In the genomic region with DNA sequence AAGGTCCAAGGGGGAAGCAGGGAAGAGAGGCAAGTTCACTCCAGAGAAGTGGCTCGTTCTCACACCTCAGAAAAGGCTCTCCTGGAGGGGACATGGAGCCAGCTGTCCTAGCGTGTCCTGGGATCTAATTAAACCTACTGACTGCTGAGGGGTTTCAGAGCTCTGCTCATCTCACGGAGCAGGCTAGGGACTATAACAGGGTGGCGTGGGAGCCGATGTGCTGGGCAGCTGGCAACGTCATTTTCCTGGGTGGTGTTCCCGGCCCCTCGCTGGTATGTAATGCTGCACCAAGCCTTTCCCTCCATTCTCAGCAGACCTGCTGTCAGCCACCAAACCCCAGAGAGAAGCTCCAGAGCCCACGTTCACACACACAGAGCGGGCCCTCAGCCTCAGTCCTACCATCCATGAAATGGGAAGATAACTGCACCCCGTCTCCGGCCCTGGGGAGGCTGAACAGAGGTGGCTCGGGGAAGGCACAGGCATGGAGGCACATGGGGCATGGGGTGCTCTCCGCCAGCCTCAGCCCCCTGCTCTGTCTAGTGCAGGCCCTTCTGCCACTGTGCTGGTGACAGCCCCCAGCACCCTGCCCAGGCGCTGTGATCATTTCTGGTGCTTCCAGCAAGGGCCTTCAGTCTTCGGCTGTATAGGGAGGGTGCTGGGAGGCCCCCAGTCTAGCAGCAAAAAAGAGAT, we compare ENCODE assay signal across 16 cellular contexts. TPM values are rescaled to one million over a fixed set of nuclear protein-coding genes. Genes with fewer than 3 reads are reported as not detected.
DNase-seq lines count a peak whose midpoint lies in the region; ATAC-seq and TF ChIP-seq lines count a peak whose summit lies in the region.
"Had no signal": no experiment of that assay in that cellular context is flagged by ENCODE, and none has a peak within 500 bp of the region (broad histone marks: within the 10 kb centered on the region; RNA-seq: fewer than 3 reads in every experiment).

No MANE protein-coding gene starts in this region.

- H3K4me1 ChIP-seq in Peyer's patch, result peaks cover 0 to 3% (median 0%) of the 10 kb centered on the region in 4 donors
- H3K4me1 ChIP-seq: neural progenitor cell had no signal

- intact Hi-C loops in cardiac septum (cut with DNase I), result no loop called here

- peak overlapping the region in 3 of 4 donors; percentile 74 to 90 (median 78) for H3K27ac ChIP-seq in Peyer's patch
- H3K27ac ChIP-seq: neural progenitor cell had no signal

- peak; percentile 39 for DNase-seq in activated CD8-positive, alpha-beta memory T cell treated with anti-CD3 and anti-CD28 coated beads, Interleukin-2, amount 10 ng/mL, durations not matched to agents 7 days and 5 days
- DNase-seq in activated CD8-positive, alpha-beta memory T cell treated with anti-CD3 and anti-CD28 coated beads for 24 hours, result no peak
- DNase-seq in Peyer's patch (peak in 2 of 3 donors; percentile 38 to 40), Ammon's horn (ENCODE audit: low spot score) (no peak), cardiac septum (ENCODE audit: low spot score) (no peak)
- no peak for DNase-seq in effector memory CD8-positive, alpha-beta T cell
- DNase-seq in stimulated activated naive CD8-positive, alpha-beta T cell treated with anti-CD3 and anti-CD28 coated beads, Interleukin-15, amount 100 ng/mL, for 72 hours, result no peak
- DNase-seq in stimulated activated CD4-positive, alpha-beta T cell treated with anti-CD3 and anti-CD28 coated beads, Interleukin-2, amount 100 ng/mL, for 48 hours, result no peak
- DNase-seq: KG1; left cardiac atrium; NCI-H2029; NK-92 treated with Interleukin-12 subunit alpha and Interleukin-12 subunit beta, amount 100 ng/mL, for 24 hours had no signal

- CTCF ChIA-PET in activated CD8-positive, alpha-beta memory T cell treated with anti-CD3 and anti-CD28 coated beads, Interleukin-2, amount 10 ng/mL, durations not matched to agents 7 days and 5 days (lab: Charles Lee), result interaction anchor here (4.7 kb wide), 1 partner anchor 20 kb away, joined by 33 read pairs; no protein-coding TSS in a partner anchor

- no peak for TF ChIP-seq POLR2A in Peyer's patch (IDR thresholded peaks at IDR 0.05)

- peak overlapping the region; percentile 96 for H3K4me3 Mint-ChIP-seq in activated CD8-positive, alpha-beta memory T cell treated with anti-CD3 and anti-CD28 coated beads, Interleukin-2, amount 10 ng/mL, durations not matched to agents 7 days and 5 days
- peak overlapping the region; percentile 98 to 99 for H3K4me3 Mint-ChIP-seq in effector memory CD8-positive, alpha-beta T cell
- peak overlapping the region; percentile 78 to 96 for H3K4me3 Mint-ChIP-seq in stimulated activated naive CD8-positive, alpha-beta T cell treated with anti-CD3 and anti-CD28 coated beads, Interleukin-15, amount 100 ng/mL, for 72 hours
- H3K4me3 Mint-ChIP-seq: B cell, brain, neural progenitor cell had no signal

- peaks cover 68% of the 10 kb centered on the region for H3K36me3 Mint-ChIP-seq in activated CD8-positive, alpha-beta memory T cell treated with anti-CD3 and anti-CD28 coated beads, Interleukin-2, amount 10 ng/mL, durations not matched to agents 7 days and 5 days
- H3K36me3 Mint-ChIP-seq in effector memory CD8-positive, alpha-beta T cell (ENCODE audit: insufficient read depth), result peaks cover 74% of the 10 kb centered on the region
- H3K36me3 Mint-ChIP-seq: brain, neural progenitor cell had no signal

- no peaks in the 10 kb centered on the region for H3K36me3 ChIP-seq in Peyer's patch
- H3K36me3 ChIP-seq: neural progenitor cell had no signal

- H3K4me3 ChIP-seq in Peyer's patch, result peak overlapping the region in 2 of 4 donors; percentile 32 to 46
- H3K4me3 ChIP-seq: neural progenitor cell had no signal

- H3K4me1 Mint-ChIP-seq in activated CD8-positive, alpha-beta memory T cell treated with anti-CD3 and anti-CD28 coated beads, Interleukin-2, amount 10 ng/mL, durations not matched to agents 7 days and 5 days, result peaks cover 71% of the 10 kb centered on the region
- peaks cover 63 to 69% of the 10 kb centered on the region in 2 donors for H3K4me1 Mint-ChIP-seq in effector memory CD8-positive, alpha-beta T cell (ENCODE audit: low read depth in 2 of 2)
- peaks cover 86% of the 10 kb centered on the region for H3K4me1 Mint-ChIP-seq in stimulated activated naive CD8-positive, alpha-beta T cell treated with anti-CD3 and anti-CD28 coated beads, Interleukin-15, amount 100 ng/mL, for 72 hours
- H3K4me1 Mint-ChIP-seq: neural progenitor cell had no signal

- no peak for ATAC-seq in activated CD8-positive, alpha-beta memory T cell treated with anti-CD3 and anti-CD28 coated beads, Interleukin-2, amount 10 ng/mL, durations not matched to agents 7 days and 5 days
- no peak for ATAC-seq in effector memory CD8-positive, alpha-beta T cell (replicated peaks)
- ATAC-seq in stimulated activated naive CD8-positive, alpha-beta T cell treated with anti-CD3 and anti-CD28 coated beads, Interleukin-15, amount 100 ng/mL, for 72 hours, result no peak

- no peaks in the 10 kb centered on the region for H3K27me3 ChIP-seq in Peyer's patch
- H3K27me3 ChIP-seq: neural progenitor cell had no signal

- H3K27ac Mint-ChIP-seq in activated CD8-positive, alpha-beta memory T cell treated with anti-CD3 and anti-CD28 coated beads, Interleukin-2, amount 10 ng/mL, durations not matched to agents 7 days and 5 days, result peak overlapping the region; percentile 100
- H3K27ac Mint-ChIP-seq in effector memory CD8-positive, alpha-beta T cell, result peak overlapping the region; percentile 98 to 99
- peak overlapping the region in 1 of 2 donors; percentile 49 for H3K27ac Mint-ChIP-seq in stimulated activated naive CD8-positive, alpha-beta T cell treated with anti-CD3 and anti-CD28 coated beads, Interleukin-15, amount 100 ng/mL, for 72 hours
- H3K27ac Mint-ChIP-seq: B cell, brain, neural progenitor cell had no signal

- H3K9me3 Mint-ChIP-seq in activated CD8-positive, alpha-beta memory T cell treated with anti-CD3 and anti-CD28 coated beads, Interleukin-2, amount 10 ng/mL, durations not matched to agents 7 days and 5 days (ENCODE audit: low read depth), result peaks cover 8% of the 10 kb centered on the region
- peaks cover 0 to 7% of the 10 kb centered on the region in 2 donors for H3K9me3 Mint-ChIP-seq in effector memory CD8-positive, alpha-beta T cell
- H3K9me3 Mint-ChIP-seq in stimulated activated naive CD8-positive, alpha-beta T cell treated with anti-CD3 and anti-CD28 coated beads, Interleukin-15, amount 100 ng/mL, for 72 hours, result peaks cover 17 to 27% of the 10 kb centered on the region in 2 donors

- H3K9me3 ChIP-seq in Peyer's patch, result no peaks in the 10 kb centered on the region

- no peak for TF ChIP-seq CTCF in Peyer's patch (IDR thresholded peaks at IDR 0.05)

- no peaks in the 10 kb centered on the region for H3K27me3 Mint-ChIP-seq in activated CD8-positive, alpha-beta memory T cell treated with anti-CD3 and anti-CD28 coated beads, Interleukin-2, amount 10 ng/mL, durations not matched to agents 7 days and 5 days
- no peaks in the 10 kb centered on the region for H3K27me3 Mint-ChIP-seq in effector memory CD8-positive, alpha-beta T cell
- no peaks in the 10 kb centered on the region for H3K27me3 Mint-ChIP-seq in stimulated activated naive CD8-positive, alpha-beta T cell treated with anti-CD3 and anti-CD28 coated beads, Interleukin-15, amount 100 ng/mL, for 72 hours

RNA-seq across cellular contexts. Expression of a gene that starts 1.9 kb away (rescaled TPM):
- 100 to 1,000 TPM; 177 to 202 TPM for total RNA-seq in activated CD8-positive, alpha-beta memory T cell treated with anti-CD3 and anti-CD28 coated beads, Interleukin-2, amount 10 ng/mL, durations not matched to agents 7 days and 5 days
- 1 to 10 TPM in 3 of 4 donors, not detected in 1; 4.2 to 4.7 (median 4.4) TPM for total RNA-seq in Peyer's patch
- total RNA-seq in cardiac septum, result 1.6 TPM
- total RNA-seq: endothelial cell of umbilical vein had no signal

RNA-seq across cellular contexts. Expression of a gene that starts 41.6 kb away (rescaled TPM):
- 10 to 100 TPM; 47.5 to 56.0 TPM for total RNA-seq in activated CD8-positive, alpha-beta memory T cell treated with anti-CD3 and anti-CD28 coated beads, Interleukin-2, amount 10 ng/mL, durations not matched to agents 7 days and 5 days
- 10 to 100 TPM; 19.0 to 40.9 (median 31.6) TPM for total RNA-seq in Peyer's patch
- total RNA-seq in cardiac septum, result 28.2 TPM

Comparison
In these comparisons a context has a peak if more than half of its experiments do, and no peak if none do; other contexts are left out.
1. DNase-seq: peak in activated CD8-positive, alpha-beta memory T cell treated with anti-CD3 and anti-CD28 coated beads, Interleukin-2, amount 10 ng/mL, durations not matched to agents 7 days and 5 days (single experiment) and Peyer's patch (2 of 3); none in activated CD8-positive, alpha-beta memory T cell treated with anti-CD3 and anti-CD28 coated beads for 24 hours (single experiment), effector memory CD8-positive, alpha-beta T cell (0 of 3), stimulated activated naive CD8-positive, alpha-beta T cell treated with anti-CD3 and anti-CD28 coated beads, Interleukin-15, amount 100 ng/mL, for 72 hours (0 of 2), stimulated activated CD4-positive, alpha-beta T cell treated with anti-CD3 and anti-CD28 coated beads, Interleukin-2, amount 100 ng/mL, for 48 hours (0 of 2), Ammon's horn (single experiment) and cardiac septum (single experiment).
2. RNA of a gene that starts 1.9 kb away (total RNA-seq): 177 to 202 TPM in activated CD8-positive, alpha-beta memory T cell treated with anti-CD3 and anti-CD28 coated beads, Interleukin-2, amount 10 ng/mL, durations not matched to agents 7 days and 5 days; 4.2 to 4.7 TPM in Peyer's patch and 1.6 TPM in cardiac septum (single experiment); every median in the first group is over 10 times any median in the second.
3. Peak in every context shown above with its lines, with median percentiles within 50 percentile points of each other: H3K4me3 Mint-ChIP-seq.